14 cellular contexts compared by ENCODE assay signal in genomic region chr1:109275706-109276345, GRCh38. TPM values are rescaled to one million over a fixed set of nuclear protein-coding genes. Genes with fewer than 3 reads are reported as not detected.
DNase-seq lines count a peak whose midpoint lies in the region; ATAC-seq and TF ChIP-seq lines count a peak whose summit lies in the region.
"Had no signal": no experiment of that assay in that cellular context is flagged by ENCODE, and none has a peak within 500 bp of the region (broad histone marks: within the 10 kb centered on the region; RNA-seq: fewer than 3 reads in every experiment).

No MANE protein-coding gene starts in this region.

- no peaks in the 10 kb centered on the region for H3K9me3 ChIP-seq in transverse colon
- H3K9me3 ChIP-seq: thoracic aorta had no signal

- ATAC-seq in left lobe of liver (no peak), HG03097 (IDR thresholded peaks at IDR 0.05; ENCODE audit: low FRiP score, unreplicated experiment) (no peak)

- TF ChIP-seq POLR2A in transverse colon (IDR thresholded peaks at IDR 0.05): no peak

- CTCF ChIA-PET in RWPE1 (lab: Yijun Ruan, JAX): no interaction called here

- TF ChIP-seq EP300 in transverse colon (IDR thresholded peaks at IDR 0.05; ENCODE audit: low read depth): no peak

- H3K4me3 ChIP-seq in epithelial cell of esophagus (ENCODE audit: low read length) (peak overlapping the region; percentile 7), transverse colon (no peak overlapping the region)
- H3K4me3 ChIP-seq: thoracic aorta had no signal

- H3K27me3 Mint-ChIP-seq in nephron (ENCODE audit: low read depth): peaks cover 14% of the 10 kb centered on the region
- H3K27me3 Mint-ChIP-seq: B cell had no signal

- POLR2A ChIA-PET in RWPE1 (lab: Yijun Ruan, JAX; ENCODE audit: low non-redundant PET): no interaction called here

- peak overlapping the region; percentile 19 to 42 (median 40) for H3K4me3 Mint-ChIP-seq in nephron
- H3K4me3 Mint-ChIP-seq: B cell had no signal

- intact Hi-C loops in transverse colon (cut with DNase I; ENCODE audit: low total_unique reads): no loop called here

- peaks cover 54% of the 10 kb centered on the region for H3K4me1 Mint-ChIP-seq in nephron
- H3K4me1 Mint-ChIP-seq: B cell had no signal

- H3K36me3 Mint-ChIP-seq in nephron (ENCODE audit: low read depth): peaks cover 15% of the 10 kb centered on the region

- in situ Hi-C loops in transverse colon (cut with MboI; ENCODE audit: low pct_ligation_motif_present in 1 of 4, low pct_unique_long_range_greater_than_20kb in 1 of 4, low sequenced_read_pairs in 3 of 4): loop anchor here in 3 of 4 donors (5.0 to 25.0 kb wide), 2 partner anchors 126 to 136 kb away; no protein-coding TSS in a partner anchor

- H3K4me1 ChIP-seq in transverse colon: peaks cover 5 to 30% (median 21%) of the 10 kb centered on the region in 4 donors

- H3K9me3 Mint-ChIP-seq in nephron: no peaks in the 10 kb centered on the region

- no peaks in the 10 kb centered on the region for H3K36me3 ChIP-seq in transverse colon
- H3K36me3 ChIP-seq: thoracic aorta had no signal

- no peaks in the 10 kb centered on the region for H3K27me3 ChIP-seq in transverse colon

- DNase-seq in AG20443 (ENCODE audit: low spot score): peak; percentile 51
- no peak for DNase-seq in RWPE1 (ENCODE audit: low spot score)
- DNase-seq in epithelial cell of esophagus (ENCODE audit: low read depth): peak; percentile 49
- DNase-seq in NCI-H1694 treated with DMSO at 0.1 percent for 48 hours (lab: John Stamatoyannopoulos, UW): no peak
- no peak for DNase-seq in left lobe of liver (ENCODE audit: low spot score)
- DNase-seq in transverse colon: no peak
- DNase-seq: activated CD4-positive, alpha-beta T cell treated with anti-CD3 and anti-CD28 coated beads for 48 hours; activated naive CD4-positive, alpha-beta T cell; NCI-H2227 treated with DMSO at 0.1 percent for 48 hours; SHP77 had no signal

- 79% methylated on average over 9 of the region's 9 CpGs; no CpG with 5 or more reads in 1 of the 2 donors for WGBS in transverse colon (ENCODE audit: low coverage in 1 of 2), 2 donors

- H3K27ac Mint-ChIP-seq in nephron: peak overlapping the region; percentile 86 to 93 (median 92)
- H3K27ac Mint-ChIP-seq: B cell had no signal

- H3K27ac ChIP-seq in RWPE1 (peak overlapping the region; percentile 89), transverse colon (no peak overlapping the region)
- H3K27ac ChIP-seq: thoracic aorta had no signal

- TF ChIP-seq CTCF in RWPE1 (conservative IDR thresholded peaks at IDR 0.05; ENCODE audit: low read depth) (no peak), epithelial cell of esophagus (IDR thresholded peaks at IDR 0.05; ENCODE audit: insufficient read depth, low read depth, low read length, missing control alignments) (no peak), nephron (IDR thresholded peaks at IDR 0.05; ENCODE audit: unreplicated experiment in 3 of 3) (no peak), transverse colon (IDR thresholded peaks at IDR 0.05) (no peak)

RNA-seq across cellular contexts. Expression of gene PSRC1, which starts 7.1 kb away (rescaled TPM):
- total RNA-seq in left lobe of liver (0.63 TPM), transverse colon (10 to 100 TPM in 1 of 4 donors, 1 to 10 TPM in 3; 1.9 to 18.0 (median 4.4) TPM)
- total RNA-seq: B cell had no signal

RNA-seq across cellular contexts. Expression of gene CELSR2, which starts 26.5 kb away (rescaled TPM):
- total RNA-seq in left lobe of liver: 3.9 TPM
- total RNA-seq in transverse colon: 1 to 10 TPM; 1.8 to 3.7 (median 3.2) TPM

RNA-seq across cellular contexts. Expression of gene MYBPHL, which starts 31.0 kb away (rescaled TPM):
- not detected for total RNA-seq in left lobe of liver
- not detected for total RNA-seq in transverse colon
- total RNA-seq: B cell had no signal

Comparison
In these comparisons a context has a peak if more than half of its experiments do, and no peak if none do; other contexts are left out.
1. DNase-seq: peak in AG20443 (single experiment) and epithelial cell of esophagus (single experiment); none in RWPE1 (single experiment), NCI-H1694 treated with DMSO at 0.1 percent for 48 hours (single experiment), left lobe of liver (single experiment) and transverse colon (single experiment).